16 cellular contexts compared by ENCODE assay signal in the genomic region with DNA sequence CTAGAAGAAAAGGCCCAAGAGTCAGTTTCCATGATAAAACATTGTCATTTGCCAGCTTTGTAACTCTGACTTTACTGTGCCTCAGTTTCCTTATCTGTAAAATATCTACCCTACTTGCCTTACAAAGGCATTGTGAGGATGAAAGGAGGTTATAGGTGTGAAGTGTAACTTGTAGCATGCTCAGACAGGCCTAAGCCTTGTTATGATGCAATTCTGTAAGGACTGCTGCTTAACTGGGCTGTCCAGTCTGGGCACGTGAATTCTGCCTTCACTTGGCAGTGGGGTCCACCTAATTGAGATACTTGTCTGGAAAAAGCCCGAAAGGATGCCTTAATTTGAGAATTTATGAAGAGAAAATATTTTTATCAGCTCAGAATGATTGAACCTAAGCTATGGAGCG.
"Had no signal": no experiment of that assay in that cellular context is flagged by ENCODE, and none has a peak within 500 bp of the region (broad histone marks: within the 10 kb centered on the region; RNA-seq: fewer than 3 reads in every experiment).

No MANE protein-coding gene starts in this region.

- H3K27me3 Mint-ChIP-seq: type B pancreatic cell had no signal

- ATAC-seq: activated naive CD4-positive, alpha-beta T cell treated with anti-CD3 and anti-CD28 coated beads, Interleukin-2, amount 50 U/mL, for 72 hours had no signal

- H3K9me3 Mint-ChIP-seq: endodermal cell, type B pancreatic cell had no signal

- H3K27me3 ChIP-seq: esophagus squamous epithelium, heart left ventricle had no signal

- DNase-seq: activated CD4-positive, alpha-beta T cell treated with anti-CD3 and anti-CD28 coated beads, Interleukin-2, amount 50 U/mL, for 1 hour; activated CD4-positive, CD25-positive, alpha-beta regulatory T cell; activated T-cell treated with anti-CD3 and anti-CD28 coated beads for 4 hours; amniotic stem cell; endodermal cell; esophagus squamous epithelium; foreskin melanocyte; islet precursor cell; left ventricle myocardium superior; retina; stimulated activated naive CD4-positive, alpha-beta T cell treated with Interleukin-2 at 50 U/mL for 16 hours had no signal

- H3K36me3 Mint-ChIP-seq: brain, type B pancreatic cell had no signal

- H3K4me3 ChIP-seq: esophagus squamous epithelium, heart left ventricle had no signal

- H3K36me3 ChIP-seq: esophagus squamous epithelium, heart left ventricle had no signal

- H3K4me1 Mint-ChIP-seq: brain, endodermal cell had no signal

- H3K9me3 ChIP-seq: esophagus squamous epithelium, heart left ventricle had no signal

- H3K4me3 Mint-ChIP-seq: brain, endodermal cell, type B pancreatic cell had no signal

- H3K27ac Mint-ChIP-seq: activated naive CD4-positive, alpha-beta T cell treated with anti-CD3 and anti-CD28 coated beads, Interleukin-2, amount 50 U/mL, for 72 hours; activated T-helper 2 cell treated with anti-CD3 and anti-CD28 coated beads, Interferon-gamma antibody, Interleukin-2, Interleukin-4, amounts not matched to agents 10 μg/mL and 5 μg/mL and 100 μg/mL, durations not matched to agents 14 hours and 24 hours and 36 hours; endodermal cell; type B pancreatic cell had no signal
